ENCODE assay signal across 14 cellular contexts in the genomic region with DNA sequence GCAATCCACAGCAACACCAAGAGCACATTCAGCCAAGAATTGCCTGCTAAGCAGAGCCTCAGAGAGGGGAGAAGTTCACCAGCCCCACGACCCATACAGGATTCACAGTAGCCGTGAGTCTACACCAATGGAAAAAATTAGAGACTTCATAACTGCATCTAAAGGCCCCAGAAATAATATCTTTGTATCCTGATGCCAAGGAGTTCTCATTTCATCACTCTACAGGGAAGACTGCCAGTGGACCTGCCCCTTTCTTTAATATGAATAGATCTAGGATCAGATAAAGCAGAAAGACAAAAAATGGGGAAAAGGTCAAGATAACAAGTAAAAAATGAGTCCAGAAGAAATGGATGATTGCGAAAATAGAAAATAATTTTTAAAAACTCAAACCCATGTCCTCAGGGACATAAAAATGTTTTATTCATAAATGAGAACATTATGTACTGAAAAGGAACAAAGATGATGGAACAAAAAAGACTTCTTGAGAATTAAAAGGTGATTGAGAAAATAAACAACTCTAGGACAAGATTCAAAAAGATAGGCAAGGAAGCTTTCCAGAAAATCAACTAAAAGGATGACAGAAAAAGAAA. TPM values are rescaled to one million over a fixed set of nuclear protein-coding genes. Genes with fewer than 3 reads are reported as not detected.
DNase-seq lines count a peak whose midpoint lies in the region; ATAC-seq and TF ChIP-seq lines count a peak whose summit lies in the region.
"Had no signal": no experiment of that assay in that cellular context is flagged by ENCODE, and none has a peak within 500 bp of the region (broad histone marks: within the 10 kb centered on the region; RNA-seq: fewer than 3 reads in every experiment).

No MANE protein-coding gene starts in this region.

- TF ChIP-seq CTCF in foreskin keratinocyte (conservative IDR thresholded peaks at IDR 0.05), result no peak
- no peak for TF ChIP-seq CTCF in HFFc6 (IDR thresholded peaks at IDR 0.05)

- H3K27me3 Mint-ChIP-seq in T-helper 2 cell treated with Interferon-gamma antibody and Interleukin-4, amounts not matched to agents 5 μg/mL and 100 μg/mL, for 36 hours (ENCODE audit: low read depth), result no peaks in the 10 kb centered on the region
- no peaks in the 10 kb centered on the region for H3K27me3 Mint-ChIP-seq in central memory CD8-positive, alpha-beta T cell
- peaks cover 10% of the 10 kb centered on the region for H3K27me3 Mint-ChIP-seq in HFFc6 (ENCODE audit: insufficient read depth)

- peaks cover 8% of the 10 kb centered on the region for H3K9me3 Mint-ChIP-seq in T-helper 2 cell treated with Interferon-gamma antibody and Interleukin-4, amounts not matched to agents 5 μg/mL and 100 μg/mL, for 36 hours
- H3K9me3 Mint-ChIP-seq in central memory CD8-positive, alpha-beta T cell, result no peaks in the 10 kb centered on the region
- H3K9me3 Mint-ChIP-seq in HFFc6, result peaks cover 7% of the 10 kb centered on the region; the same call in 1 of the 2 replicates

- H3K9ac ChIP-seq in stomach smooth muscle (ENCODE audit: low read length in 2 of 2), result no peak overlapping the region

- no peak overlapping the region for H3K4me3 Mint-ChIP-seq in T-helper 2 cell treated with Interferon-gamma antibody and Interleukin-4, amounts not matched to agents 5 μg/mL and 100 μg/mL, for 36 hours
- peak overlapping the region; percentile 17 for H3K4me3 Mint-ChIP-seq in central memory CD8-positive, alpha-beta T cell
- H3K4me3 Mint-ChIP-seq in HFFc6, result no peak overlapping the region

- H3K27ac Mint-ChIP-seq in T-helper 2 cell treated with Interferon-gamma antibody and Interleukin-4, amounts not matched to agents 5 μg/mL and 100 μg/mL, for 36 hours, result peak overlapping the region; percentile 42
- H3K27ac Mint-ChIP-seq in central memory CD8-positive, alpha-beta T cell (ENCODE audit: low read depth), result peak overlapping the region; percentile 99
- no peak overlapping the region for H3K27ac Mint-ChIP-seq in HFFc6

- no peak overlapping the region for H3K4me3 ChIP-seq in stomach smooth muscle (ENCODE audit: low read length in 2 of 2)
- H3K4me3 ChIP-seq: ovary had no signal

- DNase-seq in T-helper 2 cell treated with Interferon-gamma antibody and Interleukin-4, amounts not matched to agents 5 μg/mL and 100 μg/mL, for 36 hours (ENCODE audit: low spot score), result no peak
- DNase-seq in T-helper 2 cell (no peak), left lobe of liver (ENCODE audit: low spot score) (peak; percentile 4), T-helper 9 cell (no peak), foreskin keratinocyte (no peak), HFFc6 (no peak)
- DNase-seq in central memory CD8-positive, alpha-beta T cell (ENCODE audit: low spot score in 2 of 2), result no peak
- DNase-seq: activated CD8-positive, alpha-beta memory T cell treated with anti-CD3 and anti-CD28 coated beads, Interleukin-2, amount 50 U/mL, for 48 hours; caudate nucleus; NCI-H510A treated with DMSO at 0.1 percent for 48 hours; stimulated activated CD4-positive, alpha-beta T cell treated with anti-CD3 and anti-CD28 coated beads, Interleukin-4, amount 100 ng/mL, for 1 hour had no signal

- peaks cover 33% of the 10 kb centered on the region for H3K4me1 ChIP-seq in stomach smooth muscle (ENCODE audit: control insufficient read depth, insufficient read depth, low read length)
- H3K4me1 ChIP-seq in foreskin keratinocyte, result no peaks in the 10 kb centered on the region

- H3K27ac ChIP-seq in stomach smooth muscle (ENCODE audit: low read length) (peak overlapping the region; percentile 18), foreskin keratinocyte (no peak overlapping the region)
- H3K27ac ChIP-seq: 22Rv1, ovary had no signal

- H3K4me1 Mint-ChIP-seq in T-helper 2 cell treated with Interferon-gamma antibody and Interleukin-4, amounts not matched to agents 5 μg/mL and 100 μg/mL, for 36 hours (ENCODE audit: low read depth), result peaks cover 33% of the 10 kb centered on the region
- peaks cover 75% of the 10 kb centered on the region for H3K4me1 Mint-ChIP-seq in central memory CD8-positive, alpha-beta T cell
- H3K4me1 Mint-ChIP-seq in HFFc6 (ENCODE audit: low read depth), result peaks cover 28% of the 10 kb centered on the region

- ATAC-seq in central memory CD8-positive, alpha-beta T cell (replicated peaks; ENCODE audit: extremely low read depth, poor library complexity, severe bottlenecking), result no peak
- no peak for ATAC-seq in left lobe of liver
- ATAC-seq in foreskin keratinocyte, result no peak

- H3K9me3 ChIP-seq in stomach smooth muscle (ENCODE audit: control insufficient read depth in 2 of 2, low read length in 2 of 2), result no peaks in the 10 kb centered on the region
- H3K9me3 ChIP-seq: ovary had no signal

- H3K36me3 ChIP-seq in stomach smooth muscle (ENCODE audit: control insufficient read depth in 2 of 2, insufficient read depth in 2 of 2, low read length in 2 of 2), result peaks cover 3 to 9% of the 10 kb centered on the region in 2 donors
- H3K36me3 ChIP-seq: ovary had no signal

- H3K36me3 Mint-ChIP-seq in T-helper 2 cell treated with Interferon-gamma antibody and Interleukin-4, amounts not matched to agents 5 μg/mL and 100 μg/mL, for 36 hours (ENCODE audit: low read depth), result peaks cover 68% of the 10 kb centered on the region
- H3K36me3 Mint-ChIP-seq in central memory CD8-positive, alpha-beta T cell (ENCODE audit: insufficient read depth), result peaks cover 48% of the 10 kb centered on the region
- H3K36me3 Mint-ChIP-seq in HFFc6 (ENCODE audit: low read depth), result peaks cover 8% of the 10 kb centered on the region; the same call in 1 of the 2 replicates

- no peaks in the 10 kb centered on the region for H3K27me3 ChIP-seq in stomach smooth muscle (ENCODE audit: control insufficient read depth in 1 of 2, insufficient read depth in 2 of 2, low read length in 2 of 2)
- H3K27me3 ChIP-seq in foreskin keratinocyte, result peaks cover 4% of the 10 kb centered on the region
- H3K27me3 ChIP-seq: ovary had no signal

RNA-seq across cellular contexts. Expression of a gene that starts 9.5 kb away (rescaled TPM):
- total RNA-seq in left lobe of liver (26.9 TPM), foreskin keratinocyte (0.85 and 0.88 TPM in 2 replicates)
- polyA plus RNA-seq in foreskin keratinocyte, result 0.25 and 0.54 TPM in 2 replicates
- total RNA-seq in HFFc6 (2021; fragmentation: NEBNext Ultra II Directional; extraction: Animal tissue kit (Norgen Biotek cat#: 25700)), result 1 to 10 TPM; 1.0 to 2.3 (median 2.2) TPM

RNA-seq across cellular contexts. Expression of a gene that starts 50.5 kb away (rescaled TPM):
- total RNA-seq in left lobe of liver (0.60 TPM), foreskin keratinocyte (not detected in 2 replicates)
- not detected in 2 replicates for polyA plus RNA-seq in foreskin keratinocyte
- total RNA-seq in HFFc6 (2021; fragmentation: NEBNext Ultra II Directional; extraction: Animal tissue kit (Norgen Biotek cat#: 25700)), result not detected
